16 cellular contexts compared by ENCODE assay signal in the genomic region with DNA sequence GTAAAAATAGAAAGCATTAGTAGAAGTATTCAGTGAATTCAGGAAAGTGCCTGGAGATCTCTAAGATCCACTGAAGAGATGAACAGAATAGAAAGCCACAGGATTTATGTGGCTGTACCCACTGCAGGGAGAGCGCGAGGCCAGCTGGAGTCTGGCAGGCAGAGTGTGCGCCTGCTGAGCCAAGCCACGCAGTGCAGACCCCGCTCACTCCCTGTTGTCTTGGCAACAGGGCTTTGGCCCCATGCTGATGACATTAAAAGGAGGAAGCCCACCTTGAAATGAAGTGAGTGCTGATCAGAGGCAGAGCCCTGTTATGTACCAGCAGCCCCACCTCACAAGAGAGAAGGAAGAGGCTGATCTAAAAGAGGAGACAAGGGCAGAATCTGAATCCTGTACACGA. TPM values are rescaled to one million over a fixed set of nuclear protein-coding genes. Genes with fewer than 3 reads are reported as not detected.
DNase-seq lines count a peak whose midpoint lies in the region; ATAC-seq and TF ChIP-seq lines count a peak whose summit lies in the region.
"Had no signal": no experiment of that assay in that cellular context is flagged by ENCODE, and none has a peak within 500 bp of the region (broad histone marks: within the 10 kb centered on the region; RNA-seq: fewer than 3 reads in every experiment).

No MANE protein-coding gene starts in this region.

- no peaks in the 10 kb centered on the region for H3F3A ChIP-seq in GM23338 (replicated peaks; ENCODE audit: low read depth)

- H3K27ac ChIP-seq in GM23338 (ENCODE audit: low read depth) (no peak overlapping the region), neuronal stem cell (replicated peaks; ENCODE audit: low read length) (no peak overlapping the region)
- H3K27ac ChIP-seq: hepatocyte, SK-N-MC had no signal

- H3K79me1 ChIP-seq in neuronal stem cell (ENCODE audit: low read depth, low read length) = no peaks in the 10 kb centered on the region

- no peak overlapping the region for H2BK120ac ChIP-seq in neuronal stem cell (ENCODE audit: low read depth, low read length)

- no peaks in the 10 kb centered on the region for H3K9me3 Mint-ChIP-seq in T-helper 2 cell treated with Interferon-gamma antibody and Interleukin-4, amounts not matched to agents 5 μg/mL and 100 μg/mL, for 36 hours
- no peaks in the 10 kb centered on the region for H3K9me3 Mint-ChIP-seq in GM23338
- H3K9me3 Mint-ChIP-seq in activated naive CD8-positive, alpha-beta T cell treated with anti-CD3 and anti-CD28 coated beads, Interleukin-2, amount 50 U/mL, for 24 hours = no peaks in the 10 kb centered on the region

- H3K27me3 Mint-ChIP-seq in T-helper 2 cell treated with Interferon-gamma antibody and Interleukin-4, amounts not matched to agents 5 μg/mL and 100 μg/mL, for 36 hours (ENCODE audit: low read depth) = no peaks in the 10 kb centered on the region
- H3K27me3 Mint-ChIP-seq in GM23338 (ENCODE audit: insufficient read depth, low read depth, poor library complexity) = peaks cover 5% of the 10 kb centered on the region
- H3K27me3 Mint-ChIP-seq in activated naive CD8-positive, alpha-beta T cell treated with anti-CD3 and anti-CD28 coated beads, Interleukin-2, amount 50 U/mL, for 24 hours = no peaks in the 10 kb centered on the region

- no peaks in the 10 kb centered on the region for H3K27me3 ChIP-seq in GM23338 (ENCODE audit: insufficient read depth)
- no peaks in the 10 kb centered on the region for H3K27me3 ChIP-seq in neuronal stem cell (ENCODE audit: control insufficient read depth in 3 of 3, insufficient read depth in 3 of 3, low read depth in 1 of 3, low read length in 3 of 3)
- H3K27me3 ChIP-seq: hepatocyte had no signal

- H3K36me3 ChIP-seq in GM23338 (ENCODE audit: insufficient read depth) (no peaks in the 10 kb centered on the region), neuronal stem cell (replicated peaks in 1 of 2; ENCODE audit: control insufficient read depth in 2 of 2, insufficient read depth in 2 of 2, low read length in 2 of 2) (peaks cover 0 to 46% of the 10 kb centered on the region in 2 donors)

- peak overlapping the region; percentile 12 for H3K23ac ChIP-seq in neuronal stem cell (ENCODE audit: low read depth, low read length, poor library complexity)

- H3K9me2 ChIP-seq in GM23338 (ENCODE audit: insufficient read depth) = no peaks in the 10 kb centered on the region

- H2AK5ac ChIP-seq in neuronal stem cell (ENCODE audit: low read depth, low read length) = no peak overlapping the region

- H3K4me1 Mint-ChIP-seq in T-helper 2 cell treated with Interferon-gamma antibody and Interleukin-4, amounts not matched to agents 5 μg/mL and 100 μg/mL, for 36 hours (ENCODE audit: low read depth) = peaks cover 65% of the 10 kb centered on the region
- H3K4me1 Mint-ChIP-seq in GM23338 = peaks cover 4% of the 10 kb centered on the region; the same call in 2 of the 3 replicates
- H3K4me1 Mint-ChIP-seq in activated naive CD8-positive, alpha-beta T cell treated with anti-CD3 and anti-CD28 coated beads, Interleukin-2, amount 50 U/mL, for 24 hours = peaks cover 31% of the 10 kb centered on the region

- H3K18ac ChIP-seq in neuronal stem cell (ENCODE audit: low read length) = no peak overlapping the region

- H3K9me3 ChIP-seq in neuronal stem cell (replicated peaks in 1 of 2; ENCODE audit: control insufficient read depth in 2 of 2, insufficient read depth in 1 of 2, low read depth in 1 of 2, low read length in 2 of 2) = no peaks in the 10 kb centered on the region

- H3K4me2 ChIP-seq in GM23338 = no peak overlapping the region
- H3K4me2 ChIP-seq in neuronal stem cell (ENCODE audit: insufficient read depth, low read length, poor library complexity, severe bottlenecking) = no peak overlapping the region
- H3K4me2 ChIP-seq: hepatocyte had no signal

- H4K20me1 ChIP-seq in GM23338 (replicated peaks; ENCODE audit: insufficient read depth) = no peaks in the 10 kb centered on the region; the same call in none of the 2 replicates

- ATAC-seq in GM23338 = no peak
- ATAC-seq in activated naive CD8-positive, alpha-beta T cell treated with anti-CD3 and anti-CD28 coated beads, Interleukin-2, amount 50 U/mL, for 24 hours = no peak

- peaks cover 40% of the 10 kb centered on the region for H3K36me3 Mint-ChIP-seq in T-helper 2 cell treated with Interferon-gamma antibody and Interleukin-4, amounts not matched to agents 5 μg/mL and 100 μg/mL, for 36 hours (ENCODE audit: low read depth)
- no peaks in the 10 kb centered on the region; the same call in 2 of the 3 replicates for H3K36me3 Mint-ChIP-seq in GM23338 (ENCODE audit: low read depth)
- no peaks in the 10 kb centered on the region for H3K36me3 Mint-ChIP-seq in activated naive CD8-positive, alpha-beta T cell treated with anti-CD3 and anti-CD28 coated beads, Interleukin-2, amount 50 U/mL, for 24 hours (ENCODE audit: low read depth)

- no peak overlapping the region for H2BK5ac ChIP-seq in neuronal stem cell (ENCODE audit: low read length)

- H3K27ac Mint-ChIP-seq in T-helper 2 cell treated with Interferon-gamma antibody and Interleukin-4, amounts not matched to agents 5 μg/mL and 100 μg/mL, for 36 hours = peak overlapping the region; percentile 97
- H3K27ac Mint-ChIP-seq in GM23338 = no peak overlapping the region
- peak overlapping the region; percentile 52 for H3K27ac Mint-ChIP-seq in activated naive CD8-positive, alpha-beta T cell treated with anti-CD3 and anti-CD28 coated beads, Interleukin-2, amount 50 U/mL, for 24 hours

- DNase-seq in T-helper 2 cell treated with Interferon-gamma antibody and Interleukin-4, amounts not matched to agents 5 μg/mL and 100 μg/mL, for 36 hours (ENCODE audit: low spot score) = no peak
- DNase-seq in T-helper 2 cell (no peak), GM23338 (ENCODE audit: low spot score) (no peak), neuronal stem cell (ENCODE audit: low spot score) (no peak), nucleus accumbens (lab: John Stamatoyannopoulos, UW) (no peak), NCI-H1105 (lab: John Stamatoyannopoulos, UW) (no peak), NCI-H1694 (lab: John Stamatoyannopoulos, UW) (no peak)
- no peak for DNase-seq in activated naive CD8-positive, alpha-beta T cell treated with anti-CD3 and anti-CD28 coated beads, Interleukin-2, amount 50 U/mL, for 24 hours
- DNase-seq: EL, kidney glomerular epithelial cell, NCI-H2029, NCI-H510A, OCI-M1, trophoblast cell had no signal

- H4K8ac ChIP-seq in neuronal stem cell (ENCODE audit: low read depth, low read length) = no peak overlapping the region

- H3K9ac ChIP-seq in neuronal stem cell (ENCODE audit: low read depth, low read length, poor library complexity) = no peak overlapping the region

- H3K4me1 ChIP-seq in GM23338 (ENCODE audit: insufficient read depth) = no peaks in the 10 kb centered on the region
- H3K4me1 ChIP-seq in neuronal stem cell (ENCODE audit: control insufficient read depth in 2 of 2, insufficient read depth in 1 of 2, low read depth in 1 of 2, low read length in 2 of 2) = peaks cover 3 to 9% of the 10 kb centered on the region in 2 donors

- H3K14ac ChIP-seq in neuronal stem cell (ENCODE audit: low read length) = no peak overlapping the region

- H3K4me3 ChIP-seq in GM23338 (no peak overlapping the region), neuronal stem cell (ENCODE audit: low read length in 2 of 2) (no peak overlapping the region)
- H3K4me3 ChIP-seq: hepatocyte, SK-N-MC had no signal

- no peak overlapping the region for H2AFZ ChIP-seq in GM23338
- H2AFZ ChIP-seq in neuronal stem cell (ENCODE audit: low read length) = no peak overlapping the region
- H2AFZ ChIP-seq: hepatocyte had no signal

- WGBS in neuronal stem cell (ENCODE audit: extremely low coverage in 2 of 2, insufficient read length in 2 of 2, insufficient replicate concordance in 1 of 2), 2 donors = no CpG with 5 or more reads among the region's 6 CpGs

- H3K79me2 ChIP-seq in GM23338 (replicated peaks; ENCODE audit: insufficient read depth) = no peaks in the 10 kb centered on the region
- H3K79me2 ChIP-seq: hepatocyte had no signal

- H2BK15ac ChIP-seq in neuronal stem cell (ENCODE audit: low read length) = no peak overlapping the region

- TF ChIP-seq CTCF in GM23338 (conservative IDR thresholded peaks at IDR 0.05; ENCODE audit: low read depth in 2 of 2) = no peak

- H3K4me3 Mint-ChIP-seq in T-helper 2 cell treated with Interferon-gamma antibody and Interleukin-4, amounts not matched to agents 5 μg/mL and 100 μg/mL, for 36 hours = peak overlapping the region; percentile 85
- no peak overlapping the region for H3K4me3 Mint-ChIP-seq in GM23338
- H3K4me3 Mint-ChIP-seq in activated naive CD8-positive, alpha-beta T cell treated with anti-CD3 and anti-CD28 coated beads, Interleukin-2, amount 50 U/mL, for 24 hours = peak overlapping the region; percentile 78

- no peak overlapping the region for H4K91ac ChIP-seq in neuronal stem cell (ENCODE audit: low read depth, low read length, poor library complexity)

- H3K4ac ChIP-seq in neuronal stem cell (ENCODE audit: low read length) = no peak overlapping the region

- H2BK12ac ChIP-seq in neuronal stem cell (ENCODE audit: low read length) = no peak overlapping the region

TF ChIP-seq in GM23338, 12 proteins besides CTCF, POLR2A, EP300 and RAD21 (continues in another document):
- TF ChIP-seq, protein P1, sequence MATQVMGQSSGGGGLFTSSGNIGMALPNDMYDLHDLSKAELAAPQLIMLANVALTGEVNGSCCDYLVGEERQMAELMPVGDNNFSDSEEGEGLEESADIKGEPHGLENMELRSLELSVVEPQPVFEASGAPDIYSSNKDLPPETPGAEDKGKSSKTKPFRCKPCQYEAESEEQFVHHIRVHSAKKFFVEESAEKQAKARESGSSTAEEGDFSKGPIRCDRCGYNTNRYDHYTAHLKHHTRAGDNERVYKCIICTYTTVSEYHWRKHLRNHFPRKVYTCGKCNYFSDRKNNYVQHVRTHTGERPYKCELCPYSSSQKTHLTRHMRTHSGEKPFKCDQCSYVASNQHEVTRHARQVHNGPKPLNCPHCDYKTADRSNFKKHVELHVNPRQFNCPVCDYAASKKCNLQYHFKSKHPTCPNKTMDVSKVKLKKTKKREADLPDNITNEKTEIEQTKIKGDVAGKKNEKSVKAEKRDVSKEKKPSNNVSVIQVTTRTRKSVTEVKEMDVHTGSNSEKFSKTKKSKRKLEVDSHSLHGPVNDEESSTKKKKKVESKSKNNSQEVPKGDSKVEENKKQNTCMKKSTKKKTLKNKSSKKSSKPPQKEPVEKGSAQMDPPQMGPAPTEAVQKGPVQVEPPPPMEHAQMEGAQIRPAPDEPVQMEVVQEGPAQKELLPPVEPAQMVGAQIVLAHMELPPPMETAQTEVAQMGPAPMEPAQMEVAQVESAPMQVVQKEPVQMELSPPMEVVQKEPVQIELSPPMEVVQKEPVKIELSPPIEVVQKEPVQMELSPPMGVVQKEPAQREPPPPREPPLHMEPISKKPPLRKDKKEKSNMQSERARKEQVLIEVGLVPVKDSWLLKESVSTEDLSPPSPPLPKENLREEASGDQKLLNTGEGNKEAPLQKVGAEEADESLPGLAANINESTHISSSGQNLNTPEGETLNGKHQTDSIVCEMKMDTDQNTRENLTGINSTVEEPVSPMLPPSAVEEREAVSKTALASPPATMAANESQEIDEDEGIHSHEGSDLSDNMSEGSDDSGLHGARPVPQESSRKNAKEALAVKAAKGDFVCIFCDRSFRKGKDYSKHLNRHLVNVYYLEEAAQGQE (IDR thresholded peaks at IDR 0.05; ENCODE audit: unreplicated experiment) = no peak

RNA-seq across cellular contexts. Expression of a gene that starts 36.7 kb away (rescaled TPM):
- 20.1 TPM in 2 replicates for total RNA-seq in GM23338 (2014; rRNA removed; shearing (Covaris generic))
- polyA plus RNA-seq in GM23338 (2016; fragmentation: Nextera tagmentation; extraction: Ambion mirVana) = 8.9 and 9.3 TPM in 2 replicates
- 23.5 TPM for polyA plus RNA-seq in neuronal stem cell (2013, experiment 1 of 2)
- 23.1 TPM for polyA plus RNA-seq in neuronal stem cell (2013, experiment 2 of 2)
